12 cellular contexts compared by ENCODE assay signal in genomic region chr2:227374158-227374557, GRCh38. TPM values are rescaled to one million over a fixed set of nuclear protein-coding genes. Genes with fewer than 3 reads are reported as not detected.
A peak's percentile ranks its signal among the peaks of the same experiment; 100 is the strongest.
DNase-seq lines count a peak whose midpoint lies in the region; ATAC-seq and TF ChIP-seq lines count a peak whose summit lies in the region.
"Had no signal": no experiment of that assay in that cellular context is flagged by ENCODE, and none has a peak within 500 bp of the region (broad histone marks: within the 10 kb centered on the region; RNA-seq: fewer than 3 reads in every experiment).

No MANE protein-coding gene starts in this region.

- H4K91ac ChIP-seq in IMR-90 (ENCODE audit: insufficient read depth, low read depth, low read length): no peak overlapping the region

- no peak overlapping the region for H3K4me3 ChIP-seq in CD8-positive, alpha-beta T cell (ENCODE audit: low read depth, low read length)
- H3K4me3 ChIP-seq in IMR-90 (ENCODE audit: insufficient read depth, low read depth, low read length) (no peak overlapping the region), left lung (no peak overlapping the region)

- H3K9me3 ChIP-seq in CD8-positive, alpha-beta T cell (ENCODE audit: low read length): no peaks in the 10 kb centered on the region
- H3K9me3 ChIP-seq in IMR-90 (ENCODE audit: control insufficient read depth, insufficient read depth, low read length) (no peaks in the 10 kb centered on the region), left lung (no peaks in the 10 kb centered on the region)

- no peak overlapping the region for H2BK5ac ChIP-seq in IMR-90 (ENCODE audit: low read depth, low read length, poor library complexity, severe bottlenecking)

- peak in 1 of 7 experiments; percentile 23 for DNase-seq in CD8-positive, alpha-beta T cell
- peak; percentile 57 for DNase-seq in IMR-90
- DNase-seq in activated CD4-positive, alpha-beta memory T cell treated with anti-CD3 and anti-CD28 coated beads, Interleukin-2, amount 10 ng/mL, durations not matched to agents 7 days and 5 days: peak; percentile 28
- no peak for DNase-seq in left lung
- DNase-seq in caudate nucleus (lab: John Stamatoyannopoulos, UW): no peak
- no peak for DNase-seq in DMS53 treated with DMSO at 0.1 percent for 48 hours (lab: John Stamatoyannopoulos, UW; ENCODE audit: unreplicated experiment)

- peaks cover 6% of the 10 kb centered on the region for H3K4me1 Mint-ChIP-seq in CD8-positive, alpha-beta T cell (ENCODE audit: low read depth)
- H3K4me1 Mint-ChIP-seq in activated CD4-positive, alpha-beta memory T cell treated with anti-CD3 and anti-CD28 coated beads, Interleukin-2, amount 10 ng/mL, durations not matched to agents 7 days and 5 days: peaks cover 5% of the 10 kb centered on the region

- H4K20me1 ChIP-seq in IMR-90 (ENCODE audit: insufficient read depth, low read length): no peaks in the 10 kb centered on the region

- H2AK5ac ChIP-seq in IMR-90 (ENCODE audit: low read depth, low read length): no peak overlapping the region

- no peak overlapping the region for H2BK120ac ChIP-seq in IMR-90 (ENCODE audit: low read depth, low read length)

- no peak for TF ChIP-seq POLR2A in IMR-90 (IDR thresholded peaks at IDR 0.05; ENCODE audit: low read depth, low read length)
- TF ChIP-seq POLR2A in GM18505 (IDR thresholded peaks at IDR 0.05; ENCODE audit: borderline replicate concordance, extremely low read depth, insufficient read depth, insufficient read length): no peak

- H3K4me3 Mint-ChIP-seq in CD8-positive, alpha-beta T cell: no peak overlapping the region
- H3K4me3 Mint-ChIP-seq in activated CD4-positive, alpha-beta memory T cell treated with anti-CD3 and anti-CD28 coated beads, Interleukin-2, amount 10 ng/mL, durations not matched to agents 7 days and 5 days: no peak overlapping the region
- H3K4me3 Mint-ChIP-seq: nephron, WTC11 had no signal

- no peak overlapping the region for H3K27ac ChIP-seq in CD8-positive, alpha-beta T cell (ENCODE audit: low read depth, low read length)
- no peak overlapping the region for H3K27ac ChIP-seq in IMR-90 (ENCODE audit: insufficient read depth, low read length)
- no peak overlapping the region for H3K27ac ChIP-seq in left lung
- H3K27ac ChIP-seq in caudate nucleus (ENCODE audit: low read depth, low read length): no peak overlapping the region

- no CpG with 5 or more reads among the region's 6 CpGs for WGBS in IMR-90 (ENCODE audit: extremely low coverage in 2 of 2, insufficient read length in 1 of 2), 2 experiments

- no peaks in the 10 kb centered on the region for H3K4me1 ChIP-seq in CD8-positive, alpha-beta T cell (ENCODE audit: insufficient read depth, low read length)
- H3K4me1 ChIP-seq in IMR-90 (ENCODE audit: control insufficient read depth, insufficient read depth, low read length) (peaks cover 10% of the 10 kb centered on the region), left lung (peaks cover 0 to 28% of the 10 kb centered on the region in 2 donors)

- H2BK20ac ChIP-seq in IMR-90 (ENCODE audit: low read depth, low read length): no peak overlapping the region

- no peak overlapping the region for H3K27ac Mint-ChIP-seq in CD8-positive, alpha-beta T cell
- H3K27ac Mint-ChIP-seq in activated CD4-positive, alpha-beta memory T cell treated with anti-CD3 and anti-CD28 coated beads, Interleukin-2, amount 10 ng/mL, durations not matched to agents 7 days and 5 days: no peak overlapping the region
- H3K27ac Mint-ChIP-seq: nephron, WTC11 had no signal

- no peak overlapping the region for H4K8ac ChIP-seq in IMR-90 (ENCODE audit: low read depth in 2 of 2, low read length in 2 of 2)

- 0 out of 2 replicates have a peak overlapping the region, but pooled peaks have one; percentile 3 for H3K18ac ChIP-seq in IMR-90 (ENCODE audit: low read depth, low read length)

- dilution Hi-C loops in IMR-90 (cut with HindIII; ENCODE audit: low sequenced_read_pairs, unreplicated experiment): no loop called here

- H3K27me3 ChIP-seq in CD8-positive, alpha-beta T cell (ENCODE audit: insufficient read depth, low read length): no peaks in the 10 kb centered on the region
- H3K27me3 ChIP-seq in IMR-90 (ENCODE audit: control insufficient read depth, insufficient read depth, low read length) (no peaks in the 10 kb centered on the region), left lung (no peaks in the 10 kb centered on the region)

- no peaks in the 10 kb centered on the region for H3K36me3 Mint-ChIP-seq in CD8-positive, alpha-beta T cell
- H3K36me3 Mint-ChIP-seq in activated CD4-positive, alpha-beta memory T cell treated with anti-CD3 and anti-CD28 coated beads, Interleukin-2, amount 10 ng/mL, durations not matched to agents 7 days and 5 days (ENCODE audit: low read depth): no peaks in the 10 kb centered on the region
- H3K36me3 Mint-ChIP-seq: WTC11 had no signal

- intact Hi-C loops in CD8-positive, alpha-beta T cell (cut with DNase I, micrococcal nuclease): no loop called here
- intact Hi-C loops in IMR-90 (cut with micrococcal nuclease): no loop called here
- intact Hi-C loops in left lung (cut with DNase I): no loop called here

- no peak overlapping the region; the same call in 1 of the 2 replicates for H3K4me2 ChIP-seq in IMR-90 (ENCODE audit: low read depth, low read length)

- POLR2A ChIA-PET in CD8-positive, alpha-beta T cell (lab: Charles Lee): no interaction called here
- POLR2A ChIA-PET in IMR-90 (lab: Charles Lee; ENCODE audit: unreplicated experiment): no interaction called here
- POLR2A ChIA-PET in activated CD4-positive, alpha-beta memory T cell treated with anti-CD3 and anti-CD28 coated beads, Interleukin-2, amount 10 ng/mL, durations not matched to agents 7 days and 5 days (lab: Charles Lee): no interaction called here

- H4K5ac ChIP-seq in IMR-90 (ENCODE audit: low read depth, low read length): no peak overlapping the region; the same call in 1 of the 2 replicates

- peaks cover 12% of the 10 kb centered on the region for H3K27me3 Mint-ChIP-seq in CD8-positive, alpha-beta T cell (ENCODE audit: low read depth)
- no peaks in the 10 kb centered on the region for H3K27me3 Mint-ChIP-seq in activated CD4-positive, alpha-beta memory T cell treated with anti-CD3 and anti-CD28 coated beads, Interleukin-2, amount 10 ng/mL, durations not matched to agents 7 days and 5 days

- H2BK15ac ChIP-seq in IMR-90 (ENCODE audit: low read depth, low read length): no peak overlapping the region

- H3K14ac ChIP-seq in IMR-90 (replicated peaks; ENCODE audit: low read depth, low read length): no peak overlapping the region

- in situ Hi-C loops in IMR-90 (cut with MboI; ENCODE audit: low sequenced_read_pairs): no loop called here

- no peaks in the 10 kb centered on the region for H3K36me3 ChIP-seq in CD8-positive, alpha-beta T cell (ENCODE audit: insufficient read depth, low read length)
- no peaks in the 10 kb centered on the region for H3K36me3 ChIP-seq in IMR-90 (ENCODE audit: control insufficient read depth, insufficient read depth, low read length)
- H3K36me3 ChIP-seq in left lung: no peaks in the 10 kb centered on the region

- no TSS peak for BruUV-seq in IMR-90 (replicated peaks; lab: Mats Ljungman, UMichigan)

- no peaks in the 10 kb centered on the region for H3K79me1 ChIP-seq in IMR-90 (ENCODE audit: low read depth in 1 of 2, low read length in 2 of 2)

- no peak overlapping the region; the same call in 1 of the 2 replicates for H3K9ac ChIP-seq in IMR-90 (ENCODE audit: low read depth, low read length)

- TF ChIP-seq RAD21 in IMR-90 (IDR thresholded peaks at IDR 0.05; ENCODE audit: low read length): no peak

- peaks cover 4% of the 10 kb centered on the region; the same call in 1 of the 2 replicates for H3K9me1 ChIP-seq in IMR-90 (ENCODE audit: insufficient read depth, low read length)

- no peaks in the 10 kb centered on the region for H3K9me3 Mint-ChIP-seq in CD8-positive, alpha-beta T cell
- no peaks in the 10 kb centered on the region for H3K9me3 Mint-ChIP-seq in activated CD4-positive, alpha-beta memory T cell treated with anti-CD3 and anti-CD28 coated beads, Interleukin-2, amount 10 ng/mL, durations not matched to agents 7 days and 5 days
- H3K9me3 Mint-ChIP-seq: nephron, WTC11 had no signal

- H2AK9ac ChIP-seq in IMR-90 (replicated peaks; ENCODE audit: low read depth, low read length, poor library complexity): no peak overlapping the region

- no peak overlapping the region for H2AFZ ChIP-seq in IMR-90 (replicated peaks; ENCODE audit: low read length, poor library complexity)

- CTCF ChIA-PET in CD8-positive, alpha-beta T cell (lab: Charles Lee): interaction anchor here (1.1 kb wide), 1 partner anchor 392 kb away, joined by 3 read pairs; no protein-coding TSS in a partner anchor
- CTCF ChIA-PET in IMR-90 (lab: Yijun Ruan, JAX): no interaction called here
- CTCF ChIA-PET in activated CD4-positive, alpha-beta memory T cell treated with anti-CD3 and anti-CD28 coated beads, Interleukin-2, amount 10 ng/mL, durations not matched to agents 7 days and 5 days (lab: Charles Lee): interaction anchor here (0.7 to 1.3 kb wide), 2 partner anchors 13 to 1069 kb away, joined by 3 read pairs; no protein-coding TSS in a partner anchor

- H3K56ac ChIP-seq in IMR-90 (ENCODE audit: extremely low read depth, insufficient read depth, low read length): no peak overlapping the region

- H3K23ac ChIP-seq in IMR-90 (ENCODE audit: low read depth, low read length): no peak overlapping the region

- no peak for TF ChIP-seq CTCF in CD8-positive, alpha-beta T cell (IDR thresholded peaks at IDR 0.05)
- TF ChIP-seq CTCF in IMR-90 (conservative IDR thresholded peaks at IDR 0.05; ENCODE audit: low read depth, low read length) (no peak), left lung (IDR thresholded peaks at IDR 0.05) (no peak)

- ATAC-seq in CD8-positive, alpha-beta T cell: peak; percentile 26
- ATAC-seq in IMR-90 (ENCODE audit: low read depth) (0 out of 2 replicates have a peak, but pooled peaks have one; percentile 21), left lung (peak; percentile 38), HG02970 (IDR thresholded peaks at IDR 0.05; ENCODE audit: low FRiP score, unreplicated experiment) (no peak), GM18505 (IDR thresholded peaks at IDR 0.05; ENCODE audit: unreplicated experiment) (no peak)
- ATAC-seq: WTC11 had no signal

- no peak overlapping the region for H3K4ac ChIP-seq in IMR-90 (ENCODE audit: low read depth, low read length)

RNA-seq across cellular contexts. Expression of gene TM4SF20, which starts 4.9 kb away (rescaled TPM):
- not detected for total RNA-seq in CD8-positive, alpha-beta T cell
- total RNA-seq in IMR-90 (2012; rRNA removed) (under 0.01 TPM in 2 replicates), left lung (not detected)
- polyA plus RNA-seq in IMR-90 (2012; rRNA removed): 0.03 and 0.06 TPM in 2 replicates
- polyA plus RNA-seq in IMR-90 (2012; cell fraction: cytosol; rRNA removed): not detected in 2 replicates
- polyA plus RNA-seq in IMR-90 (2012; cell fraction: nucleus; rRNA removed; ENCODE audit: low replicate concordance): not detected in 2 replicates
- total RNA-seq in activated CD4-positive, alpha-beta memory T cell treated with anti-CD3 and anti-CD28 coated beads, Interleukin-2, amount 10 ng/mL, durations not matched to agents 7 days and 5 days: not detected
- total RNA-seq: dermis microvascular lymphatic vessel endothelial cell, OCI-LY7, WTC11 had no signal

RNA-seq across cellular contexts. Expression of gene SCYGR1, which starts 13.6 kb away (rescaled TPM):
- not detected for total RNA-seq in CD8-positive, alpha-beta T cell
- total RNA-seq in IMR-90 (2012; rRNA removed) (not detected in 2 replicates), left lung (not detected)
- polyA plus RNA-seq in IMR-90 (2012; rRNA removed): not detected in 2 replicates
- polyA plus RNA-seq in IMR-90 (2012; cell fraction: cytosol; rRNA removed): not detected in 2 replicates
- not detected in 2 replicates for polyA plus RNA-seq in IMR-90 (2012; cell fraction: nucleus; rRNA removed; ENCODE audit: low replicate concordance)
- total RNA-seq in activated CD4-positive, alpha-beta memory T cell treated with anti-CD3 and anti-CD28 coated beads, Interleukin-2, amount 10 ng/mL, durations not matched to agents 7 days and 5 days: not detected
- total RNA-seq: dermis microvascular lymphatic vessel endothelial cell, OCI-LY7, WTC11 had no signal

RNA-seq across cellular contexts. Expression of gene MFF, which starts 49.1 kb away (rescaled TPM):
- total RNA-seq in CD8-positive, alpha-beta T cell: 10 to 100 TPM; 48.6 to 50.3 TPM
- total RNA-seq in IMR-90 (2012; rRNA removed) (86.4 and 96.4 TPM in 2 replicates), left lung (10 to 100 TPM; 53.2 to 57.7 TPM)
- 61.0 and 70.1 TPM in 2 replicates for polyA plus RNA-seq in IMR-90 (2012; rRNA removed)
- 28.9 and 29.5 TPM in 2 replicates for polyA plus RNA-seq in IMR-90 (2012; cell fraction: cytosol; rRNA removed)
- polyA plus RNA-seq in IMR-90 (2012; cell fraction: nucleus; rRNA removed; ENCODE audit: low replicate concordance): 17.1 and 109 TPM in 2 replicates
- 10 to 100 TPM; 63.9 to 67.5 TPM for total RNA-seq in activated CD4-positive, alpha-beta memory T cell treated with anti-CD3 and anti-CD28 coated beads, Interleukin-2, amount 10 ng/mL, durations not matched to agents 7 days and 5 days

Comparison
In these comparisons a context has a peak if more than half of its experiments do, and no peak if none do; other contexts are left out.
1. ATAC-seq: peak in CD8-positive, alpha-beta T cell (single experiment), IMR-90 (single experiment) and left lung (single experiment); none in HG02970 (single experiment) and GM18505 (single experiment).
2. DNase-seq: peak in IMR-90 (single experiment) and activated CD4-positive, alpha-beta memory T cell treated with anti-CD3 and anti-CD28 coated beads, Interleukin-2, amount 10 ng/mL, durations not matched to agents 7 days and 5 days (single experiment); none in left lung (0 of 2), caudate nucleus (0 of 61) and DMS53 treated with DMSO at 0.1 percent for 48 hours (single experiment).